In the genomic region with DNA sequence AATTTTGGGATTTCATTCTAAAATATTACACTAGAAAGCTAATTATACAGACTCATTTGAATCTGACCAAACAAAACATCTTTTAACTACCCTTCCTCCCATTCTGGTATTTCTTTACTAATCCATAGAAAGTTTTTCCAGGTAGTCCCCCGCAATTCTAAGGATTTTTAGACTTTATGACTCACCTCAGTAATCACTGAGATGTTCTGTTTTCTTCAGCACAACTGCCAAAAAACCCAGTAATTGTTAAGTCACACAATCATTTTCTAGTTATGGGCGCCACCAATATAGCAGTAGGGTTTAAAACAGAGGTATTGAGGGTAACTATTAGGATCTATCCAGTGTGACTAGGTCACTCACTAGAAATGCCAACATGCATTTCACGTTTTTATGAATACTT, we compare ENCODE assay signal across 9 cellular contexts. TPM values are rescaled to one million over a fixed set of nuclear protein-coding genes. Genes with fewer than 3 reads are reported as not detected.
DNase-seq lines count a peak whose midpoint lies in the region; ATAC-seq, FAIRE-seq and TF ChIP-seq lines count a peak whose summit lies in the region.
"Had no signal": no experiment of that assay in that cellular context is flagged by ENCODE, and none has a peak within 500 bp of the region (broad histone marks: within the 10 kb centered on the region; RNA-seq: fewer than 3 reads in every experiment).

No MANE protein-coding gene starts in this region.

- POLR2A ChIA-PET in SK-N-SH (lab: Yijun Ruan, JAX), result interaction anchor here (1.6 kb wide), 1 partner anchor 99 kb away, joined by 6 read pairs; the partner anchor contains the start of gene TOMM20L

- H3K9me2 ChIP-seq in SK-N-SH, result no peaks in the 10 kb centered on the region

- ATAC-seq in SK-N-SH treated with all-trans-retinoic acid at 6 μM for 48 hours, result no peak
- ATAC-seq in upper lobe of left lung (ENCODE audit: low FRiP score in 2 of 2), result no peak
- ATAC-seq in GM21381 (IDR thresholded peaks at IDR 0.05; ENCODE audit: unreplicated experiment), result no peak
- no peak for ATAC-seq in left lobe of liver

- TF ChIP-seq CTCF in SK-N-SH (IDR thresholded peaks at IDR 0.05) (no peak), astrocyte (IDR thresholded peaks at IDR 0.05; ENCODE audit: insufficient read depth, low read depth, low read length) (no peak), upper lobe of left lung (IDR thresholded peaks at IDR 0.05) (no peak)

- CTCF ChIA-PET in SK-N-SH (lab: Yijun Ruan, JAX), result interaction anchor here (1.0 to 1.6 kb wide), 2 partner anchors 9 to 10 kb away, joined by 3 to 6 read pairs; no protein-coding TSS in a partner anchor

- H3K4me1 Mint-ChIP-seq in astrocyte (ENCODE audit: low read depth, unreplicated experiment), result peaks cover 6% of the 10 kb centered on the region

- peak overlapping the region; percentile 91 for H3K9ac ChIP-seq in SK-N-SH
- H3K9ac ChIP-seq in astrocyte (ENCODE audit: low read length), result peak overlapping the region; percentile 96

- no peaks in the 10 kb centered on the region for H3K27me3 Mint-ChIP-seq in astrocyte (ENCODE audit: low read depth, unreplicated experiment)
- H3K27me3 Mint-ChIP-seq: type B pancreatic cell had no signal

- H3K79me2 ChIP-seq in SK-N-SH (ENCODE audit: insufficient read depth), result peaks cover 84% of the 10 kb centered on the region
- peaks cover 77% of the 10 kb centered on the region for H3K79me2 ChIP-seq in astrocyte (ENCODE audit: insufficient read depth, low read length)

- H3K36me3 ChIP-seq in SK-N-SH (replicated peaks in 1 of 2; ENCODE audit: control insufficient read depth in 1 of 2, insufficient read depth in 2 of 2, low read length in 1 of 2), result peaks cover 33 to 46% of the 10 kb centered on the region in 2 experiments
- peaks cover 25% of the 10 kb centered on the region for H3K36me3 ChIP-seq in astrocyte (ENCODE audit: insufficient read depth, low read length)
- peaks cover 3 to 42% (median 21%) of the 10 kb centered on the region in 4 donors for H3K36me3 ChIP-seq in upper lobe of left lung

- DNase-seq in SK-N-SH (no peak), astrocyte (ENCODE audit: low read depth) (peak; percentile 38), kidney tubule cell (ENCODE audit: low spot score) (peak; percentile 22), upper lobe of left lung (no peak), left lobe of liver (ENCODE audit: low spot score) (no peak)
- no peak for DNase-seq in effector CD4-positive, alpha-beta T cell

- H3K27ac ChIP-seq in SK-N-SH (ENCODE audit: low read depth in 2 of 2, low read length in 1 of 2), result peak overlapping the region; percentile 97 to 100; a peak in 3 of 4 replicates
- peak overlapping the region; percentile 98 for H3K27ac ChIP-seq in astrocyte (ENCODE audit: low read depth, low read length)
- H3K27ac ChIP-seq in upper lobe of left lung, result peak overlapping the region; percentile 95 to 99 (median 97)

- no peak for TF ChIP-seq RAD21 in SK-N-SH (IDR thresholded peaks at IDR 0.05; ENCODE audit: low read length)

- no peak for FAIRE-seq in astrocyte (lab: Jason Lieb, UNC)

- no peak for TF ChIP-seq EP300 in SK-N-SH (IDR thresholded peaks at IDR 0.05; ENCODE audit: borderline replicate concordance in 1 of 2, low read depth in 1 of 2, low read length in 1 of 2)
- no peak for TF ChIP-seq EP300 in upper lobe of left lung (IDR thresholded peaks at IDR 0.05)

- peaks cover 18% of the 10 kb centered on the region for H3K36me3 Mint-ChIP-seq in astrocyte (ENCODE audit: low read depth, unreplicated experiment)

- WGBS in SK-N-SH (ENCODE audit: low lambda C conversion rate), result 1% methylated on average over 3 of the region's 3 CpGs
- 7 to 10% methylated on average over 3 of the region's 3 CpGs for WGBS in upper lobe of left lung, 2 donors

- H3K27ac Mint-ChIP-seq in astrocyte (ENCODE audit: unreplicated experiment), result no peak overlapping the region
- H3K27ac Mint-ChIP-seq: type B pancreatic cell had no signal

- no peak overlapping the region for H2AFZ ChIP-seq in SK-N-SH (ENCODE audit: low read depth)
- H2AFZ ChIP-seq in astrocyte (ENCODE audit: low read depth, low read length), result no peak overlapping the region

- H4K20me1 ChIP-seq in SK-N-SH (ENCODE audit: insufficient read depth) (peaks cover 57% of the 10 kb centered on the region), astrocyte (ENCODE audit: insufficient read depth, low read length) (peaks cover 57% of the 10 kb centered on the region)

- peaks cover 6 to 10% of the 10 kb centered on the region in 2 experiments; a peak in 3 of 4 replicates for H3K4me1 ChIP-seq in SK-N-SH (ENCODE audit: control insufficient read depth in 1 of 2, insufficient read depth in 2 of 2, low read depth in 1 of 2, low read length in 1 of 2)
- H3K4me1 ChIP-seq in astrocyte (ENCODE audit: insufficient read depth, low read length), result peaks cover 7% of the 10 kb centered on the region
- H3K4me1 ChIP-seq in upper lobe of left lung, result peaks cover 36 to 64% (median 49%) of the 10 kb centered on the region in 4 donors

- H3K9me3 ChIP-seq in SK-N-SH, result no peaks in the 10 kb centered on the region
- no peaks in the 10 kb centered on the region for H3K9me3 ChIP-seq in astrocyte (ENCODE audit: insufficient read depth, low read depth, low read length)
- no peaks in the 10 kb centered on the region for H3K9me3 ChIP-seq in upper lobe of left lung

- H3K4me3 Mint-ChIP-seq in astrocyte (ENCODE audit: unreplicated experiment), result no peak overlapping the region
- H3K4me3 Mint-ChIP-seq: type B pancreatic cell had no signal

- no peaks in the 10 kb centered on the region for H3K27me3 ChIP-seq in SK-N-SH (ENCODE audit: insufficient read depth)
- no peaks in the 10 kb centered on the region for H3K27me3 ChIP-seq in astrocyte (ENCODE audit: insufficient read depth, low read length)
- H3K27me3 ChIP-seq in upper lobe of left lung, result no peaks in the 10 kb centered on the region

- H3K4me3 ChIP-seq in SK-N-SH (ENCODE audit: low read depth in 2 of 2, low read length in 1 of 2) (peak overlapping the region; percentile 74 to 92), astrocyte (ENCODE audit: insufficient read depth, low read depth, low read length) (peak overlapping the region; percentile 97), upper lobe of left lung (peak overlapping the region; percentile 42 to 95 (median 84))

- peaks cover 6% of the 10 kb centered on the region for H3F3A ChIP-seq in SK-N-SH (replicated peaks; ENCODE audit: insufficient read depth)

- H3K4me2 ChIP-seq in SK-N-SH (peak overlapping the region; percentile 79), astrocyte (ENCODE audit: low read length) (peak overlapping the region; percentile 95)

- no peaks in the 10 kb centered on the region for H3K9me3 Mint-ChIP-seq in astrocyte (ENCODE audit: unreplicated experiment)
- H3K9me3 Mint-ChIP-seq: type B pancreatic cell had no signal

- no peak for TF ChIP-seq POLR2A in upper lobe of left lung (IDR thresholded peaks at IDR 0.05)

TF ChIP-seq in SK-N-SH, 30 proteins besides CTCF, POLR2A, EP300 and RAD21:
- TF ChIP-seq ELF1 (IDR thresholded peaks at IDR 0.05), result no peak
- no peak for TF ChIP-seq JUND (IDR thresholded peaks at IDR 0.05)
- no peak for TF ChIP-seq TCF12 (IDR thresholded peaks at IDR 0.05)
- no peak for TF ChIP-seq FOSL2 (IDR thresholded peaks at IDR 0.05; ENCODE audit: borderline replicate concordance, low read depth)
- TF ChIP-seq NFIC (IDR thresholded peaks at IDR 0.05; ENCODE audit: borderline replicate concordance), result no peak
- no peak for TF ChIP-seq FOXJ3 (CRISPR knock-in tag; IDR thresholded peaks at IDR 0.05)
- TF ChIP-seq MEF2A (IDR thresholded peaks at IDR 0.05; ENCODE audit: borderline replicate concordance, low read depth), result no peak
- TF ChIP-seq USF2 (IDR thresholded peaks at IDR 0.05; ENCODE audit: borderline replicate concordance, low read depth, low read length), result no peak

TF ChIP-seq in SK-N-SH treated with all-trans-retinoic acid at 6 μM for 48 hours, 23 proteins besides CTCF, POLR2A, EP300 and RAD21 (continues in another document):
- TF ChIP-seq ZFP3 (CRISPR knock-in tag; IDR thresholded peaks at IDR 0.05), result no peak
- TF ChIP-seq ZNF8 (CRISPR knock-in tag; IDR thresholded peaks at IDR 0.05), result no peak
- TF ChIP-seq RARB (CRISPR knock-in tag; IDR thresholded peaks at IDR 0.05), result no peak
- no peak for TF ChIP-seq ZC3H10 (CRISPR knock-in tag; IDR thresholded peaks at IDR 0.05)
- TF ChIP-seq TCF4 (CRISPR knock-in tag; IDR thresholded peaks at IDR 0.05; ENCODE audit: borderline replicate concordance), result no peak
- no peak for TF ChIP-seq TSHZ2 (CRISPR knock-in tag; IDR thresholded peaks at IDR 0.05)
- TF ChIP-seq OSR1 (CRISPR knock-in tag; IDR thresholded peaks at IDR 0.05), result no peak
- TF ChIP-seq ESRRG (CRISPR knock-in tag; IDR thresholded peaks at IDR 0.05), result no peak

RNA-seq across cellular contexts. Expression of gene ARID4A, which starts 1.6 kb away (rescaled TPM):
- 4.6 and 5.6 TPM in 2 replicates for polyA plus RNA-seq in SK-N-SH (2012; rRNA removed)
- polyA plus RNA-seq in SK-N-SH (2012; cell fraction: cytosol; rRNA removed), result 4.8 and 7.2 TPM in 2 replicates
- 12.3 and 13.9 TPM in 2 replicates for polyA plus RNA-seq in SK-N-SH (2012; cell fraction: nucleus; rRNA removed)
- total RNA-seq in astrocyte, result 24.5 and 26.6 TPM in 2 replicates
- 10 to 100 TPM; 18.4 to 96.4 (median 38.7) TPM for total RNA-seq in upper lobe of left lung
- total RNA-seq in left lobe of liver, result 16.7 TPM

RNA-seq across cellular contexts. Expression of gene PSMA3, which starts 52.1 kb away (rescaled TPM):
- 203 and 214 TPM in 2 replicates for polyA plus RNA-seq in SK-N-SH (2012; rRNA removed)
- polyA plus RNA-seq in SK-N-SH (2012; cell fraction: cytosol; rRNA removed), result 226 and 277 TPM in 2 replicates
- polyA plus RNA-seq in SK-N-SH (2012; cell fraction: nucleus; rRNA removed), result 80.2 and 132 TPM in 2 replicates
- total RNA-seq in astrocyte (215 and 232 TPM in 2 replicates), upper lobe of left lung (100 to 1,000 TPM in 4 of 6 donors, 10 to 100 TPM in 2; 49.2 to 164 (median 153) TPM), left lobe of liver (112 TPM)

Comparison
In these comparisons a context has a peak if more than half of its experiments do, and no peak if none do; other contexts are left out.
1. DNase-seq: peak in astrocyte (single experiment) and kidney tubule cell (single experiment); none in SK-N-SH (single experiment), upper lobe of left lung (0 of 2), left lobe of liver (single experiment) and effector CD4-positive, alpha-beta T cell (single experiment).
2. Peak in every context shown above with its lines, with median percentiles within 50 percentile points of each other: H3K27ac ChIP-seq and H3K4me3 ChIP-seq.